In genomic region chr15:78683599-78683998, GRCh38 we compare ENCODE assay signal across 17 cellular contexts. TPM values are rescaled to one million over a fixed set of nuclear protein-coding genes. Genes with fewer than 3 reads are reported as not detected.
"Had no signal": no experiment of that assay in that cellular context is flagged by ENCODE, and none has a peak within 500 bp of the region (broad histone marks: within the 10 kb centered on the region; RNA-seq: fewer than 3 reads in every experiment).

No MANE protein-coding gene starts in this region.

RNA-seq across cellular contexts. Expression of gene CHRNB4, which starts 42.6 kb away (rescaled TPM):
- total RNA-seq: activated B cell treated with CpG ODN at 0.5 μM for 24 hours; activated CD4-positive, alpha-beta memory T cell treated with anti-CD3 and anti-CD28 coated beads for 36 hours; activated CD4-positive, alpha-beta T cell treated with anti-CD3 and anti-CD28 coated beads, Interleukin-2, amount 10 ng/mL, durations not matched to agents 24 days and 14 days; activated CD8-positive, alpha-beta memory T cell treated with anti-CD3 and anti-CD28 coated beads for 36 hours; activated CD8-positive, alpha-beta T cell treated with anti-CD3 and anti-CD28 coated beads for 36 hours; activated naive CD8-positive, alpha-beta T cell treated with anti-CD3 and anti-CD28 coated beads, Interleukin-2, amount 10 ng/mL, durations not matched to agents 7 days and 5 days; activated T-cell treated with anti-CD3 and anti-CD28 coated beads, Interleukin-2, amount 50 U/mL, for 4 hours; activated T-cell treated with anti-CD3 and anti-CD28 coated beads, Interleukin-2, amount 50 U/mL, for 72 hours; activated T-helper 1 cell treated with anti-CD3 and anti-CD28 coated beads, Interleukin-12 subunit alpha, Interleukin-12 subunit beta, Interleukin-2, Interleukin-4 antibody, amounts not matched to agents 30 ng/mL and 10 ng/mL and 1 ng/mL, durations not matched to agents 14 hours and 24 hours and 36 hours; activated T-helper 17 cell treated with anti-CD3 and anti-CD28 coated beads, Interleukin-2, amount 50 U/mL, for 72 hours; ascending aorta; bronchial epithelial cell; T-cell; T-helper 1 cell treated with Interleukin-12 subunit alpha and Interleukin-12 subunit beta and Interleukin-4 antibody, amounts not matched to agents 30 ng/mL and 1 ng/mL, for 36 hours; T-helper 17 cell; T-helper 2 cell treated with Interferon-gamma antibody and Interleukin-4, amounts not matched to agents 100 ng/mL and 5 ng/mL, for 36 hours had no signal
- polyA plus RNA-seq: cardiac muscle cell had no signal
